20 cellular contexts compared by ENCODE assay signal in genomic region chr19:38377052-38377451, GRCh38. TPM values are rescaled to one million over a fixed set of nuclear protein-coding genes. Genes with fewer than 3 reads are reported as not detected.
DNase-seq lines count a peak whose midpoint lies in the region; ATAC-seq and TF ChIP-seq lines count a peak whose summit lies in the region.
"Had no signal": no experiment of that assay in that cellular context is flagged by ENCODE, and none has a peak within 500 bp of the region (broad histone marks: within the 10 kb centered on the region; RNA-seq: fewer than 3 reads in every experiment).

No MANE protein-coding gene starts in this region.

- DNase-seq in naive B cell (no peak), spleen (no peak), occipital lobe (lab: John Stamatoyannopoulos, UW) (no peak)
- DNase-seq: activated CD8-positive, alpha-beta T cell treated with anti-CD3 and anti-CD28 coated beads for 36 hours; activated effector memory CD4-positive, alpha-beta T cell treated with Interleukin-2 at 50 U/mL for 16 hours; DMS153; foreskin keratinocyte; NCI-H1092 treated with DMSO at 0.1 percent for 48 hours; NCI-H2081 treated with DMSO at 0.1 percent for 48 hours; NCI-H526 treated with DMSO at 0.1 percent for 48 hours; stimulated activated CD4-positive, alpha-beta T cell treated with anti-CD3 and anti-CD28 coated beads, Interleukin-12 subunit alpha, Interleukin-12 subunit beta, amount 100 ng/mL, for 4 hours had no signal

- intact Hi-C loops in spleen (cut with DNase I; ENCODE audit: low total_unique reads): no loop called here

- peaks cover 17% of the 10 kb centered on the region for H3K4me1 Mint-ChIP-seq in activated T-helper 17 cell treated with anti-CD3 and anti-CD28 coated beads, Interleukin-2, amount 50 U/mL, for 72 hours
- H3K4me1 Mint-ChIP-seq in naive B cell: peaks cover 26 to 36% (median 31%) of the 10 kb centered on the region in 3 donors

- peaks cover 19 to 26% (median 24%) of the 10 kb centered on the region in 10 experiments for H3K4me1 ChIP-seq in BLaER1 treated with 17β-estradiol and CSF1 and Interleukin-3, amounts not matched to agents 10 nM and 100 nM
- H3K4me1 ChIP-seq in spleen: peaks cover 12 to 40% (median 26%) of the 10 kb centered on the region in 6 donors

- H4K20me1 ChIP-seq in BLaER1 treated with 17β-estradiol and CSF1 and Interleukin-3, amounts not matched to agents 10 nM and 100 nM: peaks cover 39 to 71% (median 67%) of the 10 kb centered on the region in 11 experiments; a peak in 21 of 22 replicates

- TF ChIP-seq POLR2A in spleen (IDR thresholded peaks at IDR 0.05): no peak

- H3K9ac ChIP-seq in BLaER1 treated with 17β-estradiol and CSF1 and Interleukin-3, amounts not matched to agents 10 nM and 100 nM: peak overlapping the region in 3 of 11 experiments; percentile 44 to 97 (median 93); a peak in 3 of 22 replicates
- H3K9ac ChIP-seq: KMS-11 had no signal

- no peak overlapping the region for H3K27ac Mint-ChIP-seq in activated T-helper 17 cell treated with anti-CD3 and anti-CD28 coated beads, Interleukin-2, amount 50 U/mL, for 72 hours
- no peak overlapping the region for H3K27ac Mint-ChIP-seq in naive B cell
- H3K27ac Mint-ChIP-seq: activated CD8-positive, alpha-beta T cell treated with anti-CD3 and anti-CD28 coated beads for 36 hours had no signal

- peaks cover 56 to 61% (median 60%) of the 10 kb centered on the region in 11 experiments for H3K36me3 ChIP-seq in BLaER1 treated with 17β-estradiol and CSF1 and Interleukin-3, amounts not matched to agents 10 nM and 100 nM
- H3K36me3 ChIP-seq in spleen: peaks cover 6 to 61% (median 46%) of the 10 kb centered on the region in 6 donors

- 95 to 99% (median 96%) methylated on average over 4 of the region's 4 CpGs for WGBS in spleen, 5 donors

- peak overlapping the region; percentile 100 for H3K4me3 Mint-ChIP-seq in activated T-helper 17 cell treated with anti-CD3 and anti-CD28 coated beads, Interleukin-2, amount 50 U/mL, for 72 hours
- H3K4me3 Mint-ChIP-seq in naive B cell: peak overlapping the region in 6 of 8 donors; percentile 80 to 99 (median 91)

- no peaks in the 10 kb centered on the region for H3K27me3 ChIP-seq in BLaER1 treated with 17β-estradiol and CSF1 and Interleukin-3, amounts not matched to agents 10 nM and 100 nM
- H3K27me3 ChIP-seq in spleen (replicated peaks in 1 of 7): no peaks in the 10 kb centered on the region
- H3K27me3 ChIP-seq: ascending aorta, foreskin keratinocyte had no signal

- H3K9me3 ChIP-seq in BLaER1 treated with 17β-estradiol and CSF1 and Interleukin-3, amounts not matched to agents 10 nM and 100 nM (replicated peaks in 1 of 11): no peaks in the 10 kb centered on the region
- H3K9me3 ChIP-seq in spleen: no peaks in the 10 kb centered on the region
- H3K9me3 ChIP-seq: ascending aorta had no signal

- no peaks in the 10 kb centered on the region for H3K27me3 Mint-ChIP-seq in activated T-helper 17 cell treated with anti-CD3 and anti-CD28 coated beads, Interleukin-2, amount 50 U/mL, for 72 hours
- H3K27me3 Mint-ChIP-seq in naive B cell: peaks cover 0 to 5% (median 4%) of the 10 kb centered on the region in 3 donors
- H3K27me3 Mint-ChIP-seq: activated CD8-positive, alpha-beta T cell treated with anti-CD3 and anti-CD28 coated beads for 36 hours had no signal

- H3K27ac ChIP-seq in 22Rv1 (peak overlapping the region; percentile 20; the same call in 1 of the 2 replicates), spleen (no peak overlapping the region)
- 0 out of 22 replicates have a peak overlapping the region, but pooled peaks of 1 of the 11 experiments have one; percentile 5 for H3K27ac ChIP-seq in BLaER1 treated with 17β-estradiol and CSF1 and Interleukin-3, amounts not matched to agents 10 nM and 100 nM
- H3K27ac ChIP-seq: ascending aorta, foreskin keratinocyte, KMS-11 had no signal

- no peaks in the 10 kb centered on the region for H3K9me3 Mint-ChIP-seq in activated T-helper 17 cell treated with anti-CD3 and anti-CD28 coated beads, Interleukin-2, amount 50 U/mL, for 72 hours
- no peaks in the 10 kb centered on the region for H3K9me3 Mint-ChIP-seq in naive B cell
- H3K9me3 Mint-ChIP-seq: activated CD8-positive, alpha-beta T cell treated with anti-CD3 and anti-CD28 coated beads for 36 hours had no signal

- no peak for TF ChIP-seq CTCF in 22Rv1 (IDR thresholded peaks at IDR 0.05)
- no peak for TF ChIP-seq CTCF in spleen (IDR thresholded peaks at IDR 0.05 in 8 of 11, conservative IDR thresholded peaks at IDR 0.05 in 3 of 11)

- peak overlapping the region in 9 of 11 experiments; percentile 93 to 100 (median 99); a peak in 16 of 22 replicates for H3K4me2 ChIP-seq in BLaER1 treated with 17β-estradiol and CSF1 and Interleukin-3, amounts not matched to agents 10 nM and 100 nM
- H3K4me2 ChIP-seq: KMS-11 had no signal

- ATAC-seq in activated T-helper 17 cell treated with anti-CD3 and anti-CD28 coated beads, Interleukin-2, amount 50 U/mL, for 72 hours (replicated peaks): no peak
- no peak for ATAC-seq in naive B cell (ENCODE audit: low read depth in 2 of 2)
- no peak for ATAC-seq in GM21737 (IDR thresholded peaks at IDR 0.05; ENCODE audit: unreplicated experiment)
- ATAC-seq in HG03025 (IDR thresholded peaks at IDR 0.05; ENCODE audit: low FRiP score, unreplicated experiment): no peak
- ATAC-seq: activated CD8-positive, alpha-beta T cell treated with anti-CD3 and anti-CD28 coated beads for 36 hours; foreskin keratinocyte; left lobe of liver; Panc1 had no signal

- peaks cover 76% of the 10 kb centered on the region for H3K36me3 Mint-ChIP-seq in activated T-helper 17 cell treated with anti-CD3 and anti-CD28 coated beads, Interleukin-2, amount 50 U/mL, for 72 hours (ENCODE audit: low read depth)
- H3K36me3 Mint-ChIP-seq in naive B cell: peaks cover 15 to 36% of the 10 kb centered on the region in 2 donors

- H3K4me3 ChIP-seq in BLaER1 treated with 17β-estradiol and CSF1 and Interleukin-3, amounts not matched to agents 10 nM and 100 nM: no peak overlapping the region; a peak in 1 of 20 replicates
- H3K4me3 ChIP-seq in spleen: no peak overlapping the region

RNA-seq across cellular contexts. Expression of gene PSMD8, which starts 2.7 kb away (rescaled TPM):
- 100 to 1,000 TPM; 166 to 242 TPM for total RNA-seq in activated T-helper 17 cell treated with anti-CD3 and anti-CD28 coated beads, Interleukin-2, amount 50 U/mL, for 72 hours
- polyA plus RNA-seq in naive B cell (ENCODE audit: low read depth in 6 of 6) (100 to 1,000 TPM; 150 to 193 (median 155) TPM), spleen (10 to 100 TPM; 39.0 to 68.1 (median 64.2) TPM)
- total RNA-seq in spleen (100 to 1,000 TPM in 3 of 7 donors, 10 to 100 TPM in 4; 80.1 to 144 (median 85.1) TPM), occipital lobe (102 TPM)

RNA-seq across cellular contexts. Expression of gene GGN, which starts 10.8 kb away (rescaled TPM):
- total RNA-seq in activated T-helper 17 cell treated with anti-CD3 and anti-CD28 coated beads, Interleukin-2, amount 50 U/mL, for 72 hours: under 1 TPM in 1 of 2 donors, not detected in 1; 0.95 TPM
- polyA plus RNA-seq in naive B cell (ENCODE audit: low read depth in 6 of 6): not detected
- not detected for total RNA-seq in spleen
- polyA plus RNA-seq in spleen: under 1 TPM in 2 of 3 donors, not detected in 1; 0.08 to 0.19 TPM
- 0.62 TPM for total RNA-seq in occipital lobe
- total RNA-seq: activated CD8-positive, alpha-beta T cell treated with anti-CD3 and anti-CD28 coated beads for 36 hours; left lobe of liver had no signal

RNA-seq across cellular contexts. Expression of gene SPRED3, which starts 11.4 kb away (rescaled TPM):
- 10 to 100 TPM in 1 of 2 donors, 1 to 10 TPM in 1; 1.8 to 14.4 TPM for total RNA-seq in activated T-helper 17 cell treated with anti-CD3 and anti-CD28 coated beads, Interleukin-2, amount 50 U/mL, for 72 hours
- polyA plus RNA-seq in naive B cell (ENCODE audit: low read depth in 6 of 6) (not detected), spleen (under 1 TPM; 0.03 to 0.46 (median 0.45) TPM)
- total RNA-seq in spleen (1 to 10 TPM in 1 of 7 donors, under 1 TPM in 5, not detected in 1; 0.14 to 1.2 (median 0.47) TPM), occipital lobe (1.4 TPM)

RNA-seq across cellular contexts. Expression of gene FAM98C, which starts 25.8 kb away (rescaled TPM):
- total RNA-seq in activated T-helper 17 cell treated with anti-CD3 and anti-CD28 coated beads, Interleukin-2, amount 50 U/mL, for 72 hours: 10 to 100 TPM; 26.1 to 63.0 TPM
- 10 to 100 TPM in 5 of 6 donors, 1 to 10 TPM in 1; 3.6 to 23.8 (median 14.2) TPM for polyA plus RNA-seq in naive B cell (ENCODE audit: low read depth in 6 of 6)
- 10 to 100 TPM; 18.0 to 26.1 (median 20.4) TPM for total RNA-seq in spleen
- polyA plus RNA-seq in spleen: 10 to 100 TPM; 25.2 to 27.4 (median 26.1) TPM
- total RNA-seq in occipital lobe: 8.0 TPM

RNA-seq across cellular contexts. Expression of gene CATSPERG, which starts 41.4 kb away (rescaled TPM):
- total RNA-seq in activated T-helper 17 cell treated with anti-CD3 and anti-CD28 coated beads, Interleukin-2, amount 50 U/mL, for 72 hours: 10 to 100 TPM in 1 of 2 donors, 1 to 10 TPM in 1; 5.0 to 15.2 TPM
- polyA plus RNA-seq in naive B cell (ENCODE audit: low read depth in 6 of 6): 10 to 100 TPM in 1 of 6 donors, 1 to 10 TPM in 5; 1.2 to 11.1 (median 3.0) TPM
- 10 to 100 TPM in 2 of 7 donors, 1 to 10 TPM in 5; 4.0 to 10.7 (median 7.4) TPM for total RNA-seq in spleen
- polyA plus RNA-seq in spleen: 1 to 10 TPM; 1.8 to 4.4 (median 1.9) TPM
- 10.5 TPM for total RNA-seq in occipital lobe
